In the genomic region with DNA sequence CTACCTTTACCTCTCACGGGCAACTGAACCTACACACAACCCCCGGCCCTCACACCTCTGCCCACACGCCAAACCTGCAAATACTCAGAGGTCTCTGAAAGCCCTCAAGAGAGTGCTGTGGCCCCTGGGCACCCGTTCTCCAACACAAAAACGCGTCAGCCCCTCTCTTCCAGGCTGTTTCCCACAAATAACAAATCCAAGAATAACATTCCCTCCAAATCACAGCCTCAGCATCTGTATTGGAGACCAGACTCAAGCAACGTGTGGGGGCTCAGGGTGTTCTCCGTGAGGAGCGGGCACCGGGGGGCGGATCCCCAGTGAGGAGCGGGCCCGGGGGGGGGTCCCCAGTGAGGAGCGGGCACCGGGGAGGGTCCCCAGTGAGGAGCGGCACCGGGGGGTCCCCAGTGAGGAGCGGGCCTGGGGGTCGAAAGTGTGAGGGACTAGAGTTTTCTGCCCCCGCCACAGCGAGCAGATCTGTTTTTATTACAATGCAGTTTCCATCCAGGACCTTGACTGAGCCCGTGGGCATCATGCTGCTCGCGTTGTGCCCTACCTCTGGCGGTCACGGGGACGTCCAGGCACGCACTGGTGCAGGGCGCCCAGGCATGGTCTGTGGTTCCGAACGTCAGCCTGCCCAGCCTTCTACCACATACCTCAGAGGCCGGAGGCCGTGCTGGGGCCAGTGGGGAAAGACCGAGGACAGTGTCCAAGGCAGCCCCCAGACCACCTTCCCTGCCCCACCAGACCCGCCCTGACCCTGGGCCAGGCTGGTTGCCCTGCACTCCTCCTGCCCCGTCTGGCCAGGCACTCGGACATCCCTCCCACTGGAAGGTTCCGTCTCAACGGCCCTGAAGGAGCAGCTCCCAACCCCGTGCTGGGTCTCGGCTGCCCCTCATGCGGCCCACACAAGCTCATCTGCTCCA, we compare ENCODE assay signal across 23 cellular contexts. TPM values are rescaled to one million over a fixed set of nuclear protein-coding genes. Genes with fewer than 3 reads are reported as not detected.
DNase-seq lines count a peak whose midpoint lies in the region; ATAC-seq, FAIRE-seq and TF ChIP-seq lines count a peak whose summit lies in the region.
"Had no signal": no experiment of that assay in that cellular context is flagged by ENCODE, and none has a peak within 500 bp of the region (broad histone marks: within the 10 kb centered on the region; RNA-seq: fewer than 3 reads in every experiment).

No MANE protein-coding gene starts in this region.

- no CpG with 5 or more reads among the region's 42 CpGs for WGBS in H9 (ENCODE audit: extremely low coverage, insufficient read length, low lambda C conversion rate)
- 93% methylated on average over 22 of the region's 42 CpGs for WGBS in HepG2 (ENCODE audit: low lambda C conversion rate)

- no peak for FAIRE-seq in HepG2 (lab: Jason Lieb, UNC)
- FAIRE-seq: small intestine had no signal

- in situ Hi-C loops in HepG2 (cut with HindIII; ENCODE audit: extremely low pct_ligation_motif_present, low pct_unique_long_range_greater_than_20kb), result no loop called here

- H3K23me2 ChIP-seq in H9 (ENCODE audit: insufficient read length, low read depth, low read length, poor library complexity, severe bottlenecking), result no peaks in the 10 kb centered on the region

- no peak overlapping the region for H3K18ac ChIP-seq in H9 (ENCODE audit: insufficient read length, low read depth, low read length)

- peaks cover 7 to 10% of the 10 kb centered on the region in 2 experiments; a peak in 3 of 5 replicates for H3K9me3 Mint-ChIP-seq in H9
- no peaks in the 10 kb centered on the region for H3K9me3 Mint-ChIP-seq in activated CD4-positive, alpha-beta memory T cell treated with anti-CD3 and anti-CD28 coated beads for 36 hours
- H3K9me3 Mint-ChIP-seq: activated naive CD4-positive, alpha-beta T cell treated with anti-CD3 and anti-CD28 coated beads for 36 hours; CD8-positive, alpha-beta memory T cell; effector memory CD8-positive, alpha-beta T cell had no signal

- no peak overlapping the region for H2BK15ac ChIP-seq in H9 (ENCODE audit: low read depth, low read length)

- POLR2A ChIA-PET in activated CD4-positive, alpha-beta memory T cell treated with anti-CD3 and anti-CD28 coated beads for 36 hours (lab: Charles Lee), result no interaction called here
- POLR2A ChIA-PET in HepG2 (lab: Yijun Ruan, JAX), result no interaction called here

- no peak overlapping the region for H2BK120ac ChIP-seq in H9 (ENCODE audit: low read depth, low read length, poor library complexity, severe bottlenecking)

- H3K79me1 ChIP-seq in H9 (ENCODE audit: insufficient read depth, low read depth, low read length, poor library complexity, severe bottlenecking), result no peaks in the 10 kb centered on the region

- TF ChIP-seq CTCF in H9 (conservative IDR thresholded peaks at IDR 0.05), result no peak
- no peak for TF ChIP-seq CTCF in HepG2 (CRISPR knock-in tag; IDR thresholded peaks at IDR 0.05)

- no peaks in the 10 kb centered on the region for H3K4me1 ChIP-seq in H9 (ENCODE audit: insufficient read depth, low read length)
- no peaks in the 10 kb centered on the region for H3K4me1 ChIP-seq in HepG2 (ENCODE audit: insufficient read depth, low read length)
- H3K4me1 ChIP-seq: ascending aorta had no signal

- intact Hi-C loops in activated CD4-positive, alpha-beta memory T cell treated with anti-CD3 and anti-CD28 coated beads for 36 hours (cut with micrococcal nuclease), result no loop called here
- intact Hi-C loops in HepG2 (cut with micrococcal nuclease; ENCODE audit: unreplicated experiment), result no loop called here

- H4K20me1 ChIP-seq in H9 (ENCODE audit: control insufficient read depth, insufficient read depth, insufficient read length) (no peaks in the 10 kb centered on the region), HepG2 (ENCODE audit: insufficient read depth, low read length) (peaks cover 26% of the 10 kb centered on the region; the same call in 1 of the 2 replicates)

- H2AFZ ChIP-seq in H9 (ENCODE audit: low read length) (no peak overlapping the region), HepG2 (ENCODE audit: low read length) (no peak overlapping the region)

- H4K91ac ChIP-seq in H9 (ENCODE audit: insufficient read length, low read depth, low read length), result no peak overlapping the region

- H3T11ph ChIP-seq in H9 (ENCODE audit: low read length), result no peak overlapping the region

- H3K27me3 Mint-ChIP-seq in H9 (ENCODE audit: low read depth), result peaks cover 2% of the 10 kb centered on the region; the same call in 1 of the 2 replicates
- no peaks in the 10 kb centered on the region for H3K27me3 Mint-ChIP-seq in activated CD4-positive, alpha-beta memory T cell treated with anti-CD3 and anti-CD28 coated beads for 36 hours
- H3K27me3 Mint-ChIP-seq: CD8-positive, alpha-beta memory T cell; effector memory CD8-positive, alpha-beta T cell; naive B cell; progenitor cell of endocrine pancreas had no signal

- peaks cover 2 to 16% (median 8%) of the 10 kb centered on the region in 3 experiments; a peak in 5 of 7 replicates for H3K36me3 Mint-ChIP-seq in H9 (ENCODE audit: insufficient read depth in 1 of 3, low read depth in 3 of 3)
- peaks cover 12% of the 10 kb centered on the region for H3K36me3 Mint-ChIP-seq in activated CD4-positive, alpha-beta memory T cell treated with anti-CD3 and anti-CD28 coated beads for 36 hours

- H2BK12ac ChIP-seq in H9 (ENCODE audit: insufficient read length, low read depth, low read length), result no peak overlapping the region

- H3K9ac ChIP-seq in H9 (ENCODE audit: extremely low read depth, insufficient read length, low read length) (no peak overlapping the region), HepG2 (ENCODE audit: insufficient read depth, low read depth, low read length) (no peak overlapping the region)
- H3K9ac ChIP-seq: KMS-11 had no signal

- H3K27ac ChIP-seq in H9 (ENCODE audit: insufficient read length, low read depth, low read length) (no peak overlapping the region), HepG2 (ENCODE audit: extremely low read length, insufficient read depth, low read length) (no peak overlapping the region)
- H3K27ac ChIP-seq: ascending aorta, KMS-11 had no signal

- peaks cover under 1 to 6% of the 10 kb centered on the region in 2 experiments; a peak in 3 of 4 replicates for H3K4me1 Mint-ChIP-seq in H9
- H3K4me1 Mint-ChIP-seq in activated CD4-positive, alpha-beta memory T cell treated with anti-CD3 and anti-CD28 coated beads for 36 hours (ENCODE audit: low read depth), result no peaks in the 10 kb centered on the region

- H2BK5ac ChIP-seq in H9 (ENCODE audit: insufficient read length, low read length), result no peak overlapping the region

- TF ChIP-seq RAD21 in HepG2 (CRISPR knock-in tag; IDR thresholded peaks at IDR 0.05), result no peak

- H2AK5ac ChIP-seq in H9 (ENCODE audit: insufficient read length, low read length), result no peak overlapping the region

- no peak overlapping the region for H3K4me2 ChIP-seq in H9 (ENCODE audit: insufficient read depth, insufficient read length, low read length)
- no peak overlapping the region for H3K4me2 ChIP-seq in HepG2 (ENCODE audit: low read depth, low read length)
- H3K4me2 ChIP-seq: KMS-11 had no signal

- H3K27me3 ChIP-seq in H9 (ENCODE audit: insufficient read depth, low read length) (no peaks in the 10 kb centered on the region), HepG2 (ENCODE audit: control insufficient read depth in 1 of 2, insufficient read depth in 2 of 2, low read length in 2 of 2) (no peaks in the 10 kb centered on the region)
- H3K27me3 ChIP-seq: ascending aorta had no signal

- H3K23ac ChIP-seq in H9 (ENCODE audit: insufficient read length, low read depth, low read length), result no peak overlapping the region

- ATAC-seq in HepG2, result no peak; the same call in 1 of the 3 replicates
- ATAC-seq in GM18517 (IDR thresholded peaks at IDR 0.05; ENCODE audit: unreplicated experiment), result no peak
- ATAC-seq: effector memory CD8-positive, alpha-beta T cell had no signal

- H3K56ac ChIP-seq in H9 (ENCODE audit: insufficient read length, low read depth, low read length), result no peak overlapping the region

- DNase-seq in H9 (peak; percentile 15), HepG2 (ENCODE audit: low spot score) (no peak), superior temporal gyrus (ENCODE audit: extremely low spot score) (no peak), occipital lobe (lab: John Stamatoyannopoulos, UW) (no peak)
- peak; percentile 4 for DNase-seq in activated CD4-positive, alpha-beta memory T cell treated with anti-CD3 and anti-CD28 coated beads for 36 hours
- DNase-seq in stimulated activated CD8-positive, alpha-beta memory T cell treated with anti-CD3 and anti-CD28 coated beads, Interleukin-4, amount 100 ng/mL, for 48 hours, result peak; percentile 14
- DNase-seq: activated CD4-positive, alpha-beta T cell treated with anti-CD3 and anti-CD28 coated beads for 48 hours; activated naive CD4-positive, alpha-beta T cell treated with anti-CD3 and anti-CD28 coated beads for 36 hours; DMS79; effector memory CD8-positive, alpha-beta T cell; mammary epithelial cell; naive B cell; NCI-H2107; NCI-H510A; NK-92 treated with Interleukin-12 subunit alpha and Interleukin-12 subunit beta, amount 100 ng/mL, for 24 hours; RPMI8226; small intestine; stimulated activated CD4-positive, alpha-beta T cell treated with anti-CD3 and anti-CD28 coated beads, Interleukin-4, amount 100 ng/mL, for 4 hours had no signal

- TF ChIP-seq EP300 in HepG2 (IDR thresholded peaks at IDR 0.05; ENCODE audit: low read depth in 2 of 2, low read length in 2 of 2) (no peak), HepG2 (CRISPR knock-in tag; IDR thresholded peaks at IDR 0.05; ENCODE audit: borderline replicate concordance) (no peak)

- no peak overlapping the region; the same call in 1 of the 2 replicates for H3K14ac ChIP-seq in H9 (ENCODE audit: insufficient read depth, low read length)

- no peak overlapping the region for H3K4ac ChIP-seq in H9 (ENCODE audit: low read depth, low read length)

- CTCF ChIA-PET in activated CD4-positive, alpha-beta memory T cell treated with anti-CD3 and anti-CD28 coated beads for 36 hours (lab: Charles Lee), result no interaction called here
- CTCF ChIA-PET in HepG2 (lab: Yijun Ruan, JAX; ENCODE audit: low intra/inter-chr PET ratio, low total read pairs), result no interaction called here

- H4K5ac ChIP-seq in H9 (ENCODE audit: insufficient read length, low read depth, low read length), result no peak overlapping the region

- H3K27ac Mint-ChIP-seq in H9, result no peak overlapping the region
- H3K27ac Mint-ChIP-seq in activated CD4-positive, alpha-beta memory T cell treated with anti-CD3 and anti-CD28 coated beads for 36 hours, result no peak overlapping the region
- H3K27ac Mint-ChIP-seq: activated naive CD4-positive, alpha-beta T cell treated with anti-CD3 and anti-CD28 coated beads for 36 hours; progenitor cell of endocrine pancreas had no signal

- BruUV-seq in HepG2 (replicated peaks; lab: Mats Ljungman, UMichigan), result no TSS peak

- TF ChIP-seq POLR2A in HepG2 (IDR thresholded peaks at IDR 0.05; ENCODE audit: insufficient read depth in 1 of 2, low read depth in 2 of 2, low read length in 2 of 2), result no peak

- no peak overlapping the region; a peak in 1 of 5 replicates for H3K4me3 Mint-ChIP-seq in H9
- no peak overlapping the region for H3K4me3 Mint-ChIP-seq in activated CD4-positive, alpha-beta memory T cell treated with anti-CD3 and anti-CD28 coated beads for 36 hours
- H3K4me3 Mint-ChIP-seq: activated naive CD4-positive, alpha-beta T cell treated with anti-CD3 and anti-CD28 coated beads for 36 hours; CD8-positive, alpha-beta memory T cell; effector memory CD8-positive, alpha-beta T cell had no signal

- no peaks in the 10 kb centered on the region for H3K79me2 ChIP-seq in H9 (ENCODE audit: insufficient read depth, low read length)
- peaks cover 12% of the 10 kb centered on the region for H3K79me2 ChIP-seq in HepG2 (ENCODE audit: insufficient read depth, low read length)

- no peak overlapping the region for H3K4me3 ChIP-seq in HepG2 (replicated peaks in 1 of 3; ENCODE audit: insufficient read depth in 1 of 3, low read depth in 2 of 3, low read length in 3 of 3)
- H3K4me3 ChIP-seq: ascending aorta had no signal

- H2BK20ac ChIP-seq in H9 (ENCODE audit: low read depth, low read length, poor library complexity, severe bottlenecking), result no peak overlapping the region

- H4K8ac ChIP-seq in H9 (replicated peaks; ENCODE audit: insufficient read length, low read depth, low read length), result no peak overlapping the region

- H3K9me3 ChIP-seq in H9 (ENCODE audit: control insufficient read depth, low read depth, low read length), result no peaks in the 10 kb centered on the region
- H3K9me3 ChIP-seq in HepG2 (ENCODE audit: low read length), result no peaks in the 10 kb centered on the region
- H3K9me3 ChIP-seq: ascending aorta had no signal

- H3K36me3 ChIP-seq in HepG2 (replicated peaks in 1 of 2; ENCODE audit: control insufficient read depth in 1 of 2, insufficient read depth in 2 of 2, low read length in 2 of 2), result peaks cover 10 to 41% of the 10 kb centered on the region in 2 experiments; a peak in 3 of 5 replicates

RNA-seq across cellular contexts. Expression of gene SLC66A2, which starts 33.1 kb away (rescaled TPM):
- 10.3 and 13.0 TPM in 2 replicates for total RNA-seq in H9 (2021)
- total RNA-seq in activated CD4-positive, alpha-beta memory T cell treated with anti-CD3 and anti-CD28 coated beads for 36 hours, result 10 to 100 TPM; 27.2 to 29.5 TPM
- 30.3 and 41.9 TPM in 2 replicates for total RNA-seq in HepG2 (2016; rRNA removed; fragmentation: Illumina TruSeq; extraction: Trizol)
- total RNA-seq in HepG2 (2016; cell fraction: cytosol; rRNA removed; fragmentation: Illumina TruSeq; extraction: Trizol; ENCODE audit: low read depth), result 40.5 and 40.6 TPM in 2 replicates
- total RNA-seq in HepG2 (2016; cell fraction: insoluble cytoplasmic fraction; rRNA removed; fragmentation: Illumina TruSeq; extraction: Trizol), result 29.0 and 42.7 TPM in 2 replicates
- 74.6 and 79.6 TPM in 2 replicates for total RNA-seq in HepG2 (2016; cell fraction: membrane; rRNA removed; fragmentation: Illumina TruSeq; extraction: Trizol)
- 24.3 and 28.3 TPM in 2 replicates for total RNA-seq in HepG2 (2016; cell fraction: nucleus; rRNA removed; fragmentation: Illumina TruSeq; extraction: Trizol)
- 33.5 and 62.5 TPM in 2 replicates for polyA plus RNA-seq in HepG2 (2011; rRNA removed)
- 56.8 and 67.4 TPM in 2 replicates for polyA plus RNA-seq in HepG2 (2011; cell fraction: cytosol; rRNA removed)
- polyA plus RNA-seq in HepG2 (2011; cell fraction: nucleus; rRNA removed), result 84.2 and 87.0 TPM in 2 replicates
- polyA plus RNA-seq in HepG2 (2012), result 46.8 and 62.2 TPM in 2 replicates
- 45.1 and 50.9 TPM in 2 replicates for polyA plus RNA-seq in HepG2 (2016; cell fraction: cytosol; fragmentation: Illumina TruSeq; extraction: Trizol; ENCODE audit: low read depth)
- 33.6 and 33.8 TPM in 2 replicates for polyA plus RNA-seq in HepG2 (2016; cell fraction: insoluble cytoplasmic fraction; fragmentation: Illumina TruSeq; extraction: Trizol; ENCODE audit: low read depth)
- polyA plus RNA-seq in HepG2 (2016; cell fraction: membrane; fragmentation: Illumina TruSeq; extraction: Trizol; ENCODE audit: low read depth), result 69.1 and 69.7 TPM in 2 replicates
- 43.3 and 46.8 TPM in 2 replicates for polyA plus RNA-seq in HepG2 (2016; cell fraction: nucleus; fragmentation: Illumina TruSeq; extraction: Trizol; ENCODE audit: insufficient read depth, low read depth)
- 19.8 and 109 TPM in 2 replicates for polyA minus RNA-seq in HepG2 (2011; rRNA and poly(A)+ RNA removed; ENCODE audit: low replicate concordance)
- polyA minus RNA-seq in HepG2 (2011; cell fraction: cytosol; rRNA and poly(A)+ RNA removed), result 28.8 and 32.5 TPM in 2 replicates
- polyA minus RNA-seq in HepG2 (2011; cell fraction: nucleus; rRNA and poly(A)+ RNA removed), result 27.0 and 33.3 TPM in 2 replicates
- total RNA-seq in occipital lobe, result 31.0 TPM

RNA-seq across cellular contexts. Expression of gene HSBP1L1, which starts 46.1 kb away (rescaled TPM):
- total RNA-seq in H9 (2021), result 0.46 TPM in 1 of 2 replicates, not detected in the other
- total RNA-seq in activated CD4-positive, alpha-beta memory T cell treated with anti-CD3 and anti-CD28 coated beads for 36 hours, result 1 to 10 TPM; 8.5 to 8.8 TPM
- total RNA-seq in HepG2 (2016; rRNA removed; fragmentation: Illumina TruSeq; extraction: Trizol), result 15.3 and 22.6 TPM in 2 replicates
- total RNA-seq in HepG2 (2016; cell fraction: cytosol; rRNA removed; fragmentation: Illumina TruSeq; extraction: Trizol; ENCODE audit: low read depth), result 28.9 and 34.1 TPM in 2 replicates
- 13.5 and 21.2 TPM in 2 replicates for total RNA-seq in HepG2 (2016; cell fraction: insoluble cytoplasmic fraction; rRNA removed; fragmentation: Illumina TruSeq; extraction: Trizol)
- 33.2 and 40.1 TPM in 2 replicates for total RNA-seq in HepG2 (2016; cell fraction: membrane; rRNA removed; fragmentation: Illumina TruSeq; extraction: Trizol)
- 17.7 and 20.7 TPM in 2 replicates for total RNA-seq in HepG2 (2016; cell fraction: nucleus; rRNA removed; fragmentation: Illumina TruSeq; extraction: Trizol)
- 41.2 and 45.1 TPM in 2 replicates for polyA plus RNA-seq in HepG2 (2011; rRNA removed)
- 28.0 and 28.5 TPM in 2 replicates for polyA plus RNA-seq in HepG2 (2011; cell fraction: cytosol; rRNA removed)
- 34.3 and 53.2 TPM in 2 replicates for polyA plus RNA-seq in HepG2 (2011; cell fraction: nucleus; rRNA removed)
- polyA plus RNA-seq in HepG2 (2012), result 26.1 and 32.6 TPM in 2 replicates
- polyA plus RNA-seq in HepG2 (2016; cell fraction: cytosol; fragmentation: Illumina TruSeq; extraction: Trizol; ENCODE audit: low read depth), result 36.8 and 50.0 TPM in 2 replicates
- polyA plus RNA-seq in HepG2 (2016; cell fraction: insoluble cytoplasmic fraction; fragmentation: Illumina TruSeq; extraction: Trizol; ENCODE audit: low read depth), result 17.9 and 18.7 TPM in 2 replicates
- polyA plus RNA-seq in HepG2 (2016; cell fraction: membrane; fragmentation: Illumina TruSeq; extraction: Trizol; ENCODE audit: low read depth), result 33.7 and 42.5 TPM in 2 replicates
- 68.0 and 69.5 TPM in 2 replicates for polyA plus RNA-seq in HepG2 (2016; cell fraction: nucleus; fragmentation: Illumina TruSeq; extraction: Trizol; ENCODE audit: insufficient read depth, low read depth)
- 4.1 and 8.6 TPM in 2 replicates for polyA minus RNA-seq in HepG2 (2011; rRNA and poly(A)+ RNA removed; ENCODE audit: low replicate concordance)
- polyA minus RNA-seq in HepG2 (2011; cell fraction: cytosol; rRNA and poly(A)+ RNA removed), result 5.3 and 7.9 TPM in 2 replicates
- polyA minus RNA-seq in HepG2 (2011; cell fraction: nucleus; rRNA and poly(A)+ RNA removed), result 23.3 and 28.1 TPM in 2 replicates
- total RNA-seq in occipital lobe, result 2.5 TPM

Comparison
In these comparisons a context has a peak if more than half of its experiments do, and no peak if none do; other contexts are left out.
1. DNase-seq: peak in H9 (single experiment), activated CD4-positive, alpha-beta memory T cell treated with anti-CD3 and anti-CD28 coated beads for 36 hours (single experiment) and stimulated activated CD8-positive, alpha-beta memory T cell treated with anti-CD3 and anti-CD28 coated beads, Interleukin-4, amount 100 ng/mL, for 48 hours (single experiment); none in HepG2 (single experiment), superior temporal gyrus (single experiment) and occipital lobe (single experiment).